20 cellular contexts compared by ENCODE assay signal in genomic region chr11:76190376-76190775, GRCh38. TPM values are rescaled to one million over a fixed set of nuclear protein-coding genes. Genes with fewer than 3 reads are reported as not detected.
"Had no signal": no experiment of that assay in that cellular context is flagged by ENCODE, and none has a peak within 500 bp of the region (broad histone marks: within the 10 kb centered on the region; RNA-seq: fewer than 3 reads in every experiment).

No MANE protein-coding gene starts in this region.

- DNase-seq: activated CD4-positive, alpha-beta T cell treated with anti-CD3 and anti-CD28 coated beads, Interleukin-2, amount 10 ng/mL, durations not matched to agents 7 days and 5 days; activated naive CD4-positive, alpha-beta T cell; activated naive CD8-positive, alpha-beta T cell treated with anti-CD3 and anti-CD28 coated beads, Interleukin-2, amount 10 ng/mL, durations not matched to agents 7 days and 5 days; activated T-cell treated with anti-CD3 and anti-CD28 coated beads for 4 hours; aorta; endodermal cell; hypothalamus; kidney; left ventricle myocardium inferior; mesendoderm; nephron progenitor cell; right lobe of liver; stimulated activated CD4-positive, alpha-beta T cell treated with anti-CD3 and anti-CD28 coated beads, Interleukin-1b, Interleukin-23, amount 100 ng/mL, for 48 hours; stomach; T-cell; T-helper 9 cell; testis had no signal

- H3K9me3 ChIP-seq: left ventricle myocardium inferior, prostate gland, right lobe of liver, stomach, testis had no signal

- H3K4me1 ChIP-seq: prostate gland, right lobe of liver had no signal

- H3K36me3 ChIP-seq: prostate gland, right lobe of liver, stomach had no signal

- H3K4me3 ChIP-seq: left ventricle myocardium inferior, prostate gland, right lobe of liver, stomach, testis had no signal

- H3K27me3 ChIP-seq: right lobe of liver, stomach, testis had no signal

- ATAC-seq: right lobe of liver, T-cell had no signal

- FAIRE-seq: kidney had no signal

- H3K27ac ChIP-seq: left ventricle myocardium inferior, prostate gland, right lobe of liver, stomach, testis had no signal

RNA-seq across cellular contexts. Expression of gene WNT11, which starts 15.9 kb away (rescaled TPM):
- total RNA-seq: activated CD4-positive, alpha-beta T cell treated with anti-CD3 and anti-CD28 coated beads, Interleukin-2, amount 10 ng/mL, durations not matched to agents 7 days and 5 days; dermis microvascular lymphatic vessel endothelial cell; epithelial cell of proximal tubule had no signal
